In genomic region chr12:120865094-120865493, GRCh38 we compare ENCODE assay signal across 1 cellular context.
TF ChIP-seq lines count a peak whose summit lies in the region.

No MANE protein-coding gene starts in this region.

TF ChIP-seq in GM23338, 12 proteins besides CTCF, POLR2A, EP300 and RAD21 (continued from another document):
- TF ChIP-seq, protein P1, sequence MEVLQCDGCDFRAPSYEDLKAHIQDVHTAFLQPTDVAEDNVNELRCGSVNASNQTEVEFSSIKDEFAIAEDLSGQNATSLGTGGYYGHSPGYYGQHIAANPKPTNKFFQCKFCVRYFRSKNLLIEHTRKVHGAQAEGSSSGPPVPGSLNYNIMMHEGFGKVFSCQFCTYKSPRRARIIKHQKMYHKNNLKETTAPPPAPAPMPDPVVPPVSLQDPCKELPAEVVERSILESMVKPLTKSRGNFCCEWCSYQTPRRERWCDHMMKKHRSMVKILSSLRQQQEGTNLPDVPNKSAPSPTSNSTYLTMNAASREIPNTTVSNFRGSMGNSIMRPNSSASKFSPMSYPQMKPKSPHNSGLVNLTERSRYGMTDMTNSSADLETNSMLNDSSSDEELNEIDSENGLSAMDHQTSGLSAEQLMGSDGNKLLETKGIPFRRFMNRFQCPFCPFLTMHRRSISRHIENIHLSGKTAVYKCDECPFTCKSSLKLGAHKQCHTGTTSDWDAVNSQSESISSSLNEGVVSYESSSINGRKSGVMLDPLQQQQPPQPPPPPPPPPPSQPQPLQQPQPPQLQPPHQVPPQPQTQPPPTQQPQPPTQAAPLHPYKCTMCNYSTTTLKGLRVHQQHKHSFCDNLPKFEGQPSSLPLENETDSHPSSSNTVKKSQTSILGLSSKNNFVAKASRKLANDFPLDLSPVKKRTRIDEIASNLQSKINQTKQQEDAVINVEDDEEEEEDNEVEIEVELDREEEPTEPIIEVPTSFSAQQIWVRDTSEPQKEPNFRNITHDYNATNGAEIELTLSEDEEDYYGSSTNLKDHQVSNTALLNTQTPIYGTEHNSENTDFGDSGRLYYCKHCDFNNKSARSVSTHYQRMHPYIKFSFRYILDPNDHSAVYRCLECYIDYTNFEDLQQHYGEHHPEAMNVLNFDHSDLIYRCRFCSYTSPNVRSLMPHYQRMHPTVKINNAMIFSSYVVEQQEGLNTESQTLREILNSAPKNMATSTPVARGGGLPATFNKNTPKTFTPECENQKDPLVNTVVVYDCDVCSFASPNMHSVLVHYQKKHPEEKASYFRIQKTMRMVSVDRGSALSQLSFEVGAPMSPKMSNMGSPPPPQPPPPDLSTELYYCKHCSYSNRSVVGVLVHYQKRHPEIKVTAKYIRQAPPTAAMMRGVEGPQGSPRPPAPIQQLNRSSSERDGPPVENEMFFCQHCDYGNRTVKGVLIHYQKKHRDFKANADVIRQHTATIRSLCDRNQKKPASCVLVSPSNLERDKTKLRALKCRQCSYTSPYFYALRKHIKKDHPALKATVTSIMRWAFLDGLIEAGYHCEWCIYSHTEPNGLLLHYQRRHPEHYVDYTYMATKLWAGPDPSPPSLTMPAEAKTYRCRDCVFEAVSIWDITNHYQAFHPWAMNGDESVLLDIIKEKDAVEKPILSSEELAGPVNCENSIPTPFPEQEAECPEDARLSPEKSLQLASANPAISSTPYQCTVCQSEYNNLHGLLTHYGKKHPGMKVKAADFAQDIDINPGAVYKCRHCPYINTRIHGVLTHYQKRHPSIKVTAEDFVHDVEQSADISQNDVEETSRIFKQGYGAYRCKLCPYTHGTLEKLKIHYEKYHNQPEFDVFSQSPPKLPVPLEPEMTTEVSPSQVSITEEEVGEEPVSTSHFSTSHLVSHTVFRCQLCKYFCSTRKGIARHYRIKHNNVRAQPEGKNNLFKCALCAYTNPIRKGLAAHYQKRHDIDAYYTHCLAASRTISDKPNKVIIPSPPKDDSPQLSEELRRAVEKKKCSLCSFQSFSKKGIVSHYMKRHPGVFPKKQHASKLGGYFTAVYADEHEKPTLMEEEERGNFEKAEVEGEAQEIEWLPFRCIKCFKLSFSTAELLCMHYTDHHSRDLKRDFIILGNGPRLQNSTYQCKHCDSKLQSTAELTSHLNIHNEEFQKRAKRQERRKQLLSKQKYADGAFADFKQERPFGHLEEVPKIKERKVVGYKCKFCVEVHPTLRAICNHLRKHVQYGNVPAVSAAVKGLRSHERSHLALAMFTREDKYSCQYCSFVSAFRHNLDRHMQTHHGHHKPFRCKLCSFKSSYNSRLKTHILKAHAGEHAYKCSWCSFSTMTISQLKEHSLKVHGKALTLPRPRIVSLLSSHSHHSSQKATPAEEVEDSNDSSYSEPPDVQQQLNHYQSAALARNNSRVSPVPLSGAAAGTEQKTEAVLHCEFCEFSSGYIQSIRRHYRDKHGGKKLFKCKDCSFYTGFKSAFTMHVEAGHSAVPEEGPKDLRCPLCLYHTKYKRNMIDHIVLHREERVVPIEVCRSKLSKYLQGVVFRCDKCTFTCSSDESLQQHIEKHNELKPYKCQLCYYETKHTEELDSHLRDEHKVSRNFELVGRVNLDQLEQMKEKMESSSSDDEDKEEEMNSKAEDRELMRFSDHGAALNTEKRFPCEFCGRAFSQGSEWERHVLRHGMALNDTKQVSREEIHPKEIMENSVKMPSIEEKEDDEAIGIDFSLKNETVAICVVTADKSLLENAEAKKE (CRISPR knock-in tag; IDR thresholded peaks at IDR 0.05): no peak
- TF ChIP-seq REST (IDR thresholded peaks at IDR 0.05; ENCODE audit: unreplicated experiment) (no peak), STAT1 (IDR thresholded peaks at IDR 0.05; ENCODE audit: unreplicated experiment) (no peak), ZNF114 (CRISPR knock-in tag; IDR thresholded peaks at IDR 0.05) (no peak), EZH2phosphoT487 (IDR thresholded peaks at IDR 0.05; ENCODE audit: unreplicated experiment) (no peak), CREB1 (CRISPR knock-in tag; IDR thresholded peaks at IDR 0.05; ENCODE audit: low read depth) (no peak), POLR2AphosphoS5 (IDR thresholded peaks at IDR 0.05; ENCODE audit: low read depth) (no peak)
